Comparison of ENCODE assay signal across 7 cellular contexts in the genomic region with DNA sequence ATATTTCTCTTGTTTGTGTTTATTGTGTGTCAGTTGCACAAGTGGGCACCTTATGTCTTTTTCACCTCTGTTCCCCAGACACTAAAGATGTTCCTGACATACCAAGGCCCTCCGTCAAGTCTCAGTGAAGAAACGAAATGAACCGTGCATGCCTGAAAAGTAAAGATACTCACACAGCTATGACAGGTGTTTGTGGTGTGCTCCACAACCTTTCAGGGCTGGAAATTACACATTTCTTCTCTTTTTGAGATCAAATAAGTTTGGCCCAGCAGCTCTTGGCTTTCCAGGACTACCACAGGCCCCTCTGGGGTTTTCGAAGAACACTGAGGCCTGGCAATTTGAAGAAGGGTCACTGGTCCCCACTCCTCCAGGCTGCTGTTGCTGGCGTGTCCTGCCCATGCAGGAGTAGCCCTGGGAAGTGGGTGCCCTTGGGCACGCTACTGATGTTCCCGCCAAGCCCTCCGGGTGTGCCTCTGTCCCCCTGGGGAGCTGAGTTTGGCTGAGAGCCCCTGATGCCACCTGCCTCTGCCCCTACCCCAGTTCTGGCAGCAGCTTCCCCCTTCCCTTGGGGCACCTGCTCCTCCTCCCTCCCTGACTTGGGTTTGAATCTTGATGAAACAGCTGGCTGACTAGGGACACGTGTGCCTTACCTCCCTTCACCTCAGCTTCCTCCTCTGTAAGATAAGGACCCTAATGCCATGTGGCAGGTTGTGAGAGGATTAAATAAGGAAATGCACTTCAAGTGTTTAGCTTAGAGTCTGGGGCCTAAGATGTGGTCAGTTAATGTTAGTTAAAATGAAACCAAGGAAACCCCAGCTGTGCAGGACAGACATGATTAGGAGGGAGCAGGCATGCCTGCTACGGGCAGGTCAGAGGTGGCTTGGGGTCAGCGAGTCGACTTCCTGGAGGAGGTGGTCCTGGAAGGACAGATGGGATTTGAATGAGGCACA. TPM values are rescaled to one million over a fixed set of nuclear protein-coding genes. Genes with fewer than 3 reads are reported as not detected.
DNase-seq lines count a peak whose midpoint lies in the region; ATAC-seq and FAIRE-seq lines count a peak whose summit lies in the region.

No MANE protein-coding gene starts in this region.

- H3K27me3 ChIP-seq in CD4-positive, alpha-beta memory T cell (ENCODE audit: insufficient read depth, low read length): no peaks in the 10 kb centered on the region

- no peaks in the 10 kb centered on the region for H3K36me3 ChIP-seq in CD4-positive, alpha-beta memory T cell (ENCODE audit: insufficient read depth, low read length)

- in situ Hi-C loops in G401 (cut with HindIII; ENCODE audit: low sequenced_read_pairs): no loop called here

- H3K4me1 Mint-ChIP-seq in activated T-helper 1 cell treated with anti-CD3 and anti-CD28 coated beads, Interleukin-12 subunit alpha, Interleukin-12 subunit beta, Interleukin-2, Interleukin-4 antibody, amounts not matched to agents 30 ng/mL and 10 ng/mL and 1 ng/mL, durations not matched to agents 14 hours and 24 hours and 36 hours (ENCODE audit: low read depth): peaks cover 23% of the 10 kb centered on the region
- peaks cover 7 to 20% (median 13%) of the 10 kb centered on the region in 4 donors for H3K4me1 Mint-ChIP-seq in CD4-positive, alpha-beta memory T cell

- intact Hi-C loops in activated T-helper 1 cell treated with anti-CD3 and anti-CD28 coated beads, Interleukin-12 subunit alpha, Interleukin-12 subunit beta, Interleukin-2, Interleukin-4 antibody, amounts not matched to agents 30 ng/mL and 10 ng/mL and 1 ng/mL, durations not matched to agents 14 hours and 24 hours and 36 hours (cut with micrococcal nuclease): no loop called here
- intact Hi-C loops in sciatic nerve (cut with DNase I): no loop called here
- intact Hi-C loops in CD4-positive, alpha-beta memory T cell (cut with micrococcal nuclease): no loop called here

- no peak for DNase-seq in GM19239 (ENCODE audit: insufficient read length, low spot score)
- no peak for DNase-seq in activated T-helper 1 cell treated with anti-CD3 and anti-CD28 coated beads, Interleukin-12 subunit alpha, Interleukin-12 subunit beta, Interleukin-2, Interleukin-4 antibody, amounts not matched to agents 30 ng/mL and 10 ng/mL and 1 ng/mL, durations not matched to agents 14 hours and 24 hours and 36 hours (ENCODE audit: low spot score)
- DNase-seq in sciatic nerve (ENCODE audit: low spot score): no peak
- DNase-seq in G401 (ENCODE audit: low spot score): no peak
- no peak for DNase-seq in CD4-positive, alpha-beta memory T cell
- no peak for DNase-seq in activated CD4-positive, alpha-beta T cell treated with anti-CD3 and anti-CD28 coated beads, Interleukin-2, amount 50 U/mL, for 48 hours

- H3K27me3 Mint-ChIP-seq in activated T-helper 1 cell treated with anti-CD3 and anti-CD28 coated beads, Interleukin-12 subunit alpha, Interleukin-12 subunit beta, Interleukin-2, Interleukin-4 antibody, amounts not matched to agents 30 ng/mL and 10 ng/mL and 1 ng/mL, durations not matched to agents 14 hours and 24 hours and 36 hours (ENCODE audit: insufficient read depth): peaks cover 23% of the 10 kb centered on the region
- peaks cover 1 to 4% of the 10 kb centered on the region in 2 donors for H3K27me3 Mint-ChIP-seq in CD4-positive, alpha-beta memory T cell

- FAIRE-seq in GM19239 (lab: Jason Lieb, UNC): peak; percentile 94

- H3K9me3 Mint-ChIP-seq in activated T-helper 1 cell treated with anti-CD3 and anti-CD28 coated beads, Interleukin-12 subunit alpha, Interleukin-12 subunit beta, Interleukin-2, Interleukin-4 antibody, amounts not matched to agents 30 ng/mL and 10 ng/mL and 1 ng/mL, durations not matched to agents 14 hours and 24 hours and 36 hours: no peaks in the 10 kb centered on the region
- no peaks in the 10 kb centered on the region for H3K9me3 Mint-ChIP-seq in CD4-positive, alpha-beta memory T cell

- H3K4me3 Mint-ChIP-seq in activated T-helper 1 cell treated with anti-CD3 and anti-CD28 coated beads, Interleukin-12 subunit alpha, Interleukin-12 subunit beta, Interleukin-2, Interleukin-4 antibody, amounts not matched to agents 30 ng/mL and 10 ng/mL and 1 ng/mL, durations not matched to agents 14 hours and 24 hours and 36 hours: no peak overlapping the region
- H3K4me3 Mint-ChIP-seq in CD4-positive, alpha-beta memory T cell: no peak overlapping the region

- CTCF ChIA-PET in CD4-positive, alpha-beta memory T cell (lab: Charles Lee; ENCODE audit: partially characterized antibody): interaction anchor here (1.0 to 2.0 kb wide), 3 partner anchors 12 to 127 kb away, joined by 4 to 6 read pairs (median 4); no protein-coding TSS in a partner anchor

- peak overlapping the region; percentile 6 for H3K27ac Mint-ChIP-seq in activated T-helper 1 cell treated with anti-CD3 and anti-CD28 coated beads, Interleukin-12 subunit alpha, Interleukin-12 subunit beta, Interleukin-2, Interleukin-4 antibody, amounts not matched to agents 30 ng/mL and 10 ng/mL and 1 ng/mL, durations not matched to agents 14 hours and 24 hours and 36 hours
- H3K27ac Mint-ChIP-seq in CD4-positive, alpha-beta memory T cell: peak overlapping the region in 2 of 7 donors; percentile 6 to 79

- peaks cover 14% of the 10 kb centered on the region for H3K4me1 ChIP-seq in CD4-positive, alpha-beta memory T cell (ENCODE audit: insufficient read depth, low read length)

- no peak overlapping the region for H3K4me3 ChIP-seq in CD4-positive, alpha-beta memory T cell (ENCODE audit: low read length in 2 of 2)

- peak; percentile 69 for ATAC-seq in HG03139 (IDR thresholded peaks at IDR 0.05; ENCODE audit: unreplicated experiment)
- ATAC-seq in sciatic nerve: peak; percentile 19

- no peaks in the 10 kb centered on the region for H3K9me3 ChIP-seq in CD4-positive, alpha-beta memory T cell (ENCODE audit: control insufficient read depth in 1 of 2, low read length in 2 of 2)

- POLR2A ChIA-PET in CD4-positive, alpha-beta memory T cell (lab: Charles Lee; ENCODE audit: partially characterized antibody): interaction anchor here (1.2 kb wide), 1 partner anchor 99 kb away, joined by 3 read pairs; no protein-coding TSS in a partner anchor

- no peak overlapping the region for H3K27ac ChIP-seq in CD4-positive, alpha-beta memory T cell (ENCODE audit: low read depth, low read length)

- H3K36me3 Mint-ChIP-seq in activated T-helper 1 cell treated with anti-CD3 and anti-CD28 coated beads, Interleukin-12 subunit alpha, Interleukin-12 subunit beta, Interleukin-2, Interleukin-4 antibody, amounts not matched to agents 30 ng/mL and 10 ng/mL and 1 ng/mL, durations not matched to agents 14 hours and 24 hours and 36 hours (ENCODE audit: low read depth): no peaks in the 10 kb centered on the region
- no peaks in the 10 kb centered on the region for H3K36me3 Mint-ChIP-seq in CD4-positive, alpha-beta memory T cell

RNA-seq across cellular contexts. Expression of gene GADD45G, which starts 49.1 kb away (rescaled TPM):
- 36.6 and 37.2 TPM in 2 replicates for total RNA-seq in activated T-helper 1 cell treated with anti-CD3 and anti-CD28 coated beads, Interleukin-12 subunit alpha, Interleukin-12 subunit beta, Interleukin-2, Interleukin-4 antibody, amounts not matched to agents 30 ng/mL and 10 ng/mL and 1 ng/mL, durations not matched to agents 14 hours and 24 hours and 36 hours
- total RNA-seq in sciatic nerve: 3.5 TPM
- not detected in 2 replicates for total RNA-seq in G401 (2014; rRNA removed; shearing (Covaris generic))
- 1 to 10 TPM; 2.4 to 2.9 TPM for total RNA-seq in CD4-positive, alpha-beta memory T cell
- under 1 TPM in 1 of 2 donors, not detected in 1; 0.96 TPM for polyA plus RNA-seq in CD4-positive, alpha-beta memory T cell

RNA-seq across cellular contexts. Expression of gene SEMA4D, which starts 57.8 kb away (rescaled TPM):
- 388 and 411 TPM in 2 replicates for total RNA-seq in activated T-helper 1 cell treated with anti-CD3 and anti-CD28 coated beads, Interleukin-12 subunit alpha, Interleukin-12 subunit beta, Interleukin-2, Interleukin-4 antibody, amounts not matched to agents 30 ng/mL and 10 ng/mL and 1 ng/mL, durations not matched to agents 14 hours and 24 hours and 36 hours
- 35.8 TPM for total RNA-seq in sciatic nerve
- 2.2 and 2.3 TPM in 2 replicates for total RNA-seq in G401 (2014; rRNA removed; shearing (Covaris generic))
- total RNA-seq in CD4-positive, alpha-beta memory T cell: 100 to 1,000 TPM; 393 to 410 TPM
- polyA plus RNA-seq in CD4-positive, alpha-beta memory T cell: 100 to 1,000 TPM in 1 of 2 donors, 10 to 100 TPM in 1; 49.5 to 166 TPM

Comparison
In these comparisons a context has a peak if more than half of its experiments do, and no peak if none do; other contexts are left out.
1. RNA of gene SEMA4D, which starts 57.8 kb away (total RNA-seq): 393 to 410 TPM in CD4-positive, alpha-beta memory T cell, 388 to 411 TPM in activated T-helper 1 cell treated with anti-CD3 and anti-CD28 coated beads, Interleukin-12 subunit alpha, Interleukin-12 subunit beta, Interleukin-2, Interleukin-4 antibody, amounts not matched to agents 30 ng/mL and 10 ng/mL and 1 ng/mL, durations not matched to agents 14 hours and 24 hours and 36 hours and 35.8 TPM in sciatic nerve (single experiment); 2.2 to 2.3 TPM in G401; every median in the first group is over 10 times any median in the second.